In the genomic region with DNA sequence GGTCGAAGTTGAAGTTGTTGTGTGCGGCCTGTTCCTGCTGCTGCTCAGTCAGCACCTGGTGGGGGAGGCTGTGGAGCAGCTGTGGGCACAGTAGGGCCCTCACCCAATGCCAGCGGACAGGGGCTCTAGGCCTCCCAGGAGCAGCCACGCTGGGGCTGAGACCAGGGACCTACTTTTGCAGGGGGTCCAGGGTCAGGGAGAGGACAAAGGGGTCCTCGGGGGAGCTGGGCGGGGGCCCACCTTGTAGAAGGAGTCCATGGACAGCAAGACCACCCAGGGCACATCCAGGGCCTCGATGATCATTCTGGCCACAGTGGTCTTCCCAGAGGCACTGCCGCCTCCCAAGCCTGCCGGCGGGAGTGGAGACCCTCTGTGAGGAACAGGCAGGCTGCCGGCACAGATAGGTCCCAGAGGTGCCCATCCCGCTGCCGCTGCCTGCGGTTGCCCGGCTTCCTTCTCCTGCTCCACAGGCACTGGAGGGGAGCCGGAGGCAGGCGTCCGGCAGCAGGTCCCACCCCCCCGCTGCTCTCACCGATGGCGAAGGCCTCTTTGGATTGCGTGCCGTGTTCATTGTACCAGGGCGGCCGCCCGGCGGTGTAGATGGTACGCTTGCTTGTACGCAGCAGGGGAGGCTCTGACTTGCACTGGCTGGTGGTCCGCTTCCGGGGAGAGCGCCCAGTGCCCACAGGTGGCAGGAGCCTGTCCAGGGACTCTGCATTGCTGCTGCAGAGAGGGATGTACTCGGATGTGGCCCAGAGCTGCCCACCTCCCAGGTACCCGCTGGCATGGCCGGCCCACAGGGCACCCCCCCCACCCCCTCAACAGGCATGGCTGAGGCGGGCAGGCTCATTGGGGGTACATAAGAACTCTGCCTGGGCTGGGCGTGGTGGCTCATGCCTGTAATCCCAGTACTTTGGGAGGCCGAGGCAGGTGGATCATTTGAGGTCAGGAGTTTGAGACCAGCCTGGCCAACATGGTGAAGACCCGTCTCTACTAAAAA, we compare ENCODE assay signal across 21 cellular contexts. TPM values are rescaled to one million over a fixed set of nuclear protein-coding genes. Genes with fewer than 3 reads are reported as not detected.
A peak's percentile ranks its signal among the peaks of the same experiment; 100 is the strongest.
DNase-seq lines count a peak whose midpoint lies in the region; TF ChIP-seq lines count a peak whose summit lies in the region.
"Had no signal": no experiment of that assay in that cellular context is flagged by ENCODE, and none has a peak within 500 bp of the region (broad histone marks: within the 10 kb centered on the region; RNA-seq: fewer than 3 reads in every experiment).

No MANE protein-coding gene starts in this region.

- H3K9me3 Mint-ChIP-seq in Calu3 (ENCODE audit: low read depth, unreplicated experiment) = no peaks in the 10 kb centered on the region
- no peaks in the 10 kb centered on the region for H3K9me3 Mint-ChIP-seq in chondrocyte (ENCODE audit: low read depth)
- no peaks in the 10 kb centered on the region for H3K9me3 Mint-ChIP-seq in neural progenitor cell
- H3K9me3 Mint-ChIP-seq: activated T-cell treated with anti-CD3 and anti-CD28 coated beads, Interleukin-2, amount 50 U/mL, for 4 hours had no signal

- intact Hi-C loops in Calu3 (cut with micrococcal nuclease; ENCODE audit: unreplicated experiment) = no loop called here

- H3F3A ChIP-seq in neural progenitor cell (ENCODE audit: low read depth) = peaks cover 29% of the 10 kb centered on the region

- H3K9me3 ChIP-seq in BLaER1 (no peaks in the 10 kb centered on the region), neural progenitor cell (ENCODE audit: low read depth) (no peaks in the 10 kb centered on the region)
- H3K9me3 ChIP-seq: lower lobe of right lung, uterus had no signal

- H4K20me1 ChIP-seq in BLaER1 = peaks cover 96% of the 10 kb centered on the region
- H4K20me1 ChIP-seq in neural progenitor cell (ENCODE audit: low read depth) = peaks cover 64% of the 10 kb centered on the region

- 0 out of 2 replicates have a peak overlapping the region, but pooled peaks have one; percentile 96 for H3K4me2 ChIP-seq in BLaER1
- no peak overlapping the region for H3K4me2 ChIP-seq in neural progenitor cell

- H3K27me3 ChIP-seq in BLaER1 (no peaks in the 10 kb centered on the region), neural progenitor cell (no peaks in the 10 kb centered on the region)
- H3K27me3 ChIP-seq: uterus had no signal

- DNase-seq in Calu3 = no peak
- no peak for DNase-seq in chondrocyte (ENCODE audit: low spot score)
- no peak for DNase-seq in neural progenitor cell (ENCODE audit: low spot score)
- no peak for DNase-seq in anterior cingulate cortex (lab: John Stamatoyannopoulos, UW)
- DNase-seq in NCI-H345 (lab: John Stamatoyannopoulos, UW) = no peak
- no peak for DNase-seq in NCI-H526 treated with DMSO at 0.1 percent for 48 hours (lab: John Stamatoyannopoulos, UW)
- DNase-seq: activated CD4-positive, alpha-beta T cell treated with anti-CD3 and anti-CD28 coated beads for 36 hours; activated CD8-positive, alpha-beta memory T cell treated with anti-CD3 and anti-CD28 coated beads for 24 hours; activated naive CD4-positive, alpha-beta T cell treated with anti-CD3 and anti-CD28 coated beads, Interleukin-2, amount 10 ng/mL, durations not matched to agents 7 days and 5 days; activated T-cell treated with anti-CD3 and anti-CD28 coated beads, Interleukin-2, amount 50 U/mL, for 4 hours; DND-41; effector memory CD4-positive, alpha-beta T cell; HCEC 1CT; lower lobe of right lung; NCI-H1694; NCI-H774; occipital lobe; SIG-M5; stimulated activated CD8-positive, alpha-beta memory T cell treated with anti-CD3 and anti-CD28 coated beads, Interleukin-4, amount 100 ng/mL, for 48 hours; uterus had no signal

- no peak overlapping the region for H3K4me3 ChIP-seq in BLaER1
- no peak overlapping the region for H3K4me3 ChIP-seq in neural progenitor cell
- H3K4me3 ChIP-seq: lower lobe of right lung, uterus had no signal

- H2AFZ ChIP-seq in neural progenitor cell (replicated peaks) = no peak overlapping the region

- peaks cover 63% of the 10 kb centered on the region for H3K4me1 ChIP-seq in BLaER1
- peaks cover 13% of the 10 kb centered on the region for H3K4me1 ChIP-seq in neural progenitor cell

- TF ChIP-seq CTCF in Calu3 (IDR thresholded peaks at IDR 0.05; ENCODE audit: unreplicated experiment) (no peak), chondrocyte (IDR thresholded peaks at IDR 0.05) (no peak), neural progenitor cell (IDR thresholded peaks at IDR 0.05) (no peak)

- no TSS peak for BruUV-seq in Calu3 (replicated peaks; lab: Mats Ljungman, UMichigan)

- H3K9ac ChIP-seq in BLaER1 (no peak overlapping the region), neural progenitor cell (no peak overlapping the region)

- no peaks in the 10 kb centered on the region for H3K27me3 Mint-ChIP-seq in Calu3 (ENCODE audit: unreplicated experiment)
- no peaks in the 10 kb centered on the region for H3K27me3 Mint-ChIP-seq in chondrocyte (ENCODE audit: low read depth)
- peaks cover 15% of the 10 kb centered on the region for H3K27me3 Mint-ChIP-seq in neural progenitor cell (ENCODE audit: insufficient read depth, low read depth)
- H3K27me3 Mint-ChIP-seq: activated CD4-positive, alpha-beta T cell treated with anti-CD3 and anti-CD28 coated beads for 36 hours; activated naive CD4-positive, alpha-beta T cell treated with anti-CD3 and anti-CD28 coated beads, Interleukin-2, amount 10 ng/mL, durations not matched to agents 7 days and 5 days had no signal

- H3K27ac Mint-ChIP-seq in Calu3 (ENCODE audit: unreplicated experiment) = peak overlapping the region; percentile 13
- peak overlapping the region; percentile 22 for H3K27ac Mint-ChIP-seq in chondrocyte (ENCODE audit: unreplicated experiment)
- H3K27ac Mint-ChIP-seq in neural progenitor cell = no peak overlapping the region

- CTCF ChIA-PET in Calu3 (lab: Charles Lee) = no interaction called here

- H3K27ac ChIP-seq in BLaER1 (no peak overlapping the region), neural progenitor cell (no peak overlapping the region)
- H3K27ac ChIP-seq: lower lobe of right lung had no signal

- H3K36me3 ChIP-seq in BLaER1 = peaks cover 51% of the 10 kb centered on the region
- no peaks in the 10 kb centered on the region for H3K36me3 ChIP-seq in neural progenitor cell
- H3K36me3 ChIP-seq: uterus had no signal

- peaks cover 89% of the 10 kb centered on the region for H3K36me3 Mint-ChIP-seq in Calu3 (ENCODE audit: insufficient read depth, unreplicated experiment)
- peaks cover 3% of the 10 kb centered on the region for H3K36me3 Mint-ChIP-seq in chondrocyte (ENCODE audit: low read depth)
- no peaks in the 10 kb centered on the region for H3K36me3 Mint-ChIP-seq in neural progenitor cell

- H3K4me3 Mint-ChIP-seq in Calu3 (ENCODE audit: low read depth, unreplicated experiment) (no peak overlapping the region), chondrocyte (ENCODE audit: unreplicated experiment) (no peak overlapping the region), neural progenitor cell (peak overlapping the region; percentile 36)
- H3K4me3 Mint-ChIP-seq: activated naive CD4-positive, alpha-beta T cell treated with anti-CD3 and anti-CD28 coated beads, Interleukin-2, amount 10 ng/mL, durations not matched to agents 7 days and 5 days had no signal

- peaks cover 34% of the 10 kb centered on the region for H3K79me2 ChIP-seq in neural progenitor cell (ENCODE audit: low read depth)

- H3K4me1 Mint-ChIP-seq in Calu3 (ENCODE audit: low read depth, unreplicated experiment) = peaks cover 19% of the 10 kb centered on the region
- H3K4me1 Mint-ChIP-seq in chondrocyte (ENCODE audit: low read depth) = peaks cover 28% of the 10 kb centered on the region
- peaks cover 20% of the 10 kb centered on the region for H3K4me1 Mint-ChIP-seq in neural progenitor cell

RNA-seq across cellular contexts. Expression of a gene that starts 10.0 kb away (rescaled TPM):
- total RNA-seq in Calu3 (2022) (85.1 and 86.3 TPM in 2 replicates), chondrocyte (24.3 to 27.5 TPM (median 27.2 TPM) in 3 replicates), neural progenitor cell (ENCODE audit: low replicate concordance) (10.8 and 22.7 TPM in 2 replicates)

RNA-seq across cellular contexts. Expression of a gene that starts 23.5 kb away (rescaled TPM):
- 58.1 and 62.8 TPM in 2 replicates for total RNA-seq in Calu3 (2022)
- 36.5 to 44.3 TPM (median 37.2 TPM) in 3 replicates for total RNA-seq in chondrocyte
- total RNA-seq in neural progenitor cell (ENCODE audit: low replicate concordance) = 2.9 and 11.4 TPM in 2 replicates

RNA-seq across cellular contexts. Expression of a gene that starts 33.2 kb away (rescaled TPM):
- total RNA-seq in Calu3 (2022) = 23.6 and 23.7 TPM in 2 replicates
- total RNA-seq in chondrocyte = 3.8 to 4.7 TPM (median 4.3 TPM) in 3 replicates
- 0.19 and 4.9 TPM in 2 replicates for total RNA-seq in neural progenitor cell (ENCODE audit: low replicate concordance)

RNA-seq across cellular contexts. Expression of a gene that starts 34.7 kb away (rescaled TPM):
- total RNA-seq in Calu3 (2022) (111 and 113 TPM in 2 replicates), chondrocyte (49.0 to 56.6 TPM (median 49.5 TPM) in 3 replicates), neural progenitor cell (ENCODE audit: low replicate concordance) (51.9 and 77.0 TPM in 2 replicates)

RNA-seq across cellular contexts. Expression of a gene that starts 51.3 kb away (rescaled TPM):
- total RNA-seq in Calu3 (2022) = 79.9 and 85.9 TPM in 2 replicates
- total RNA-seq in chondrocyte = 44.2 to 46.6 TPM (median 45.1 TPM) in 3 replicates
- total RNA-seq in neural progenitor cell (ENCODE audit: low replicate concordance) = 17.2 and 37.9 TPM in 2 replicates
